ENCODE assay signal across 22 cellular contexts in the genomic region with DNA sequence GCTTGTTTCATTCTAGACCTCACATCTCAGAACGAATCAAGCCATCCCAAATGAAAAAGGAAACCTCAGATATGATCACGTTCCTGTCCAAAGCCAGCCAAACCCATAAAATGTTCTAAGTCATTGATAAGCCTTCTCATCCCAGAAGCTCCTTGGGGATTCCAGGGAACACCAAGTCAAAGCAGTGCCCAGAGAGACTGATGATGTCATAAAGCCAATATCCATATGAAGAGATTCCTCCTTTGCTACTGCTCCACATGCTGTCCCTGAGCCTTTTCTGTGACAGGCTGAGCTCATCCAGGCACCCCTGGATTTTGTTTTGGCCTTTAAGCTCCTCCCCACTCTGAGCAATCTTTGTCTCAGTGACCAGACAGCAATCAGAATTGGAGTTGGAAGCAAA.
"Had no signal": no experiment of that assay in that cellular context is flagged by ENCODE, and none has a peak within 500 bp of the region (broad histone marks: within the 10 kb centered on the region; RNA-seq: fewer than 3 reads in every experiment).

No MANE protein-coding gene starts in this region.

- H3K4me3 ChIP-seq: breast epithelium, MG63 had no signal

- H3K27ac Mint-ChIP-seq: activated CD4-positive, alpha-beta T cell treated with anti-CD3 and anti-CD28 coated beads for 36 hours; activated CD8-positive, alpha-beta T cell treated with anti-CD3 and anti-CD28 coated beads for 36 hours; activated naive CD4-positive, alpha-beta T cell treated with anti-CD3 and anti-CD28 coated beads, Interleukin-2, amount 50 U/mL, for 24 hours had no signal

- DNase-seq: activated CD4-positive, alpha-beta T cell treated with anti-CD3 and anti-CD28 coated beads for 36 hours; activated CD8-positive, alpha-beta memory T cell treated with anti-CD3 and anti-CD28 coated beads, Interleukin-2, amount 50 U/mL, for 48 hours; activated CD8-positive, alpha-beta T cell treated with anti-CD3 and anti-CD28 coated beads for 36 hours; activated effector memory CD4-positive, alpha-beta T cell treated with Interleukin-2 at 50 U/mL for 16 hours; activated naive CD4-positive, alpha-beta T cell; activated T-cell treated with anti-CD3 and anti-CD28 coated beads, Interleukin-2, amount 50 U/mL, for 1 hour; aorta; caudate nucleus; MG63; MV-4-11; NCI-H1092 treated with DMSO at 0.1 percent for 48 hours; NCI-H1417 treated with DMSO at 0.1 percent for 48 hours; NCI-H2029; NCI-H2107; NCI-H510A; NCI-H526 treated with DMSO at 0.1 percent for 48 hours; PC-3; SIG-M5; T-helper 1 cell had no signal

- H3K36me3 ChIP-seq: breast epithelium, MG63 had no signal

- ATAC-seq: activated CD4-positive, alpha-beta T cell treated with anti-CD3 and anti-CD28 coated beads for 36 hours; activated CD8-positive, alpha-beta T cell treated with anti-CD3 and anti-CD28 coated beads for 36 hours; PC-3 had no signal

- H3K4me3 Mint-ChIP-seq: activated CD4-positive, alpha-beta T cell treated with anti-CD3 and anti-CD28 coated beads for 36 hours; activated CD8-positive, alpha-beta T cell treated with anti-CD3 and anti-CD28 coated beads for 36 hours; activated naive CD4-positive, alpha-beta T cell treated with anti-CD3 and anti-CD28 coated beads, Interleukin-2, amount 50 U/mL, for 24 hours had no signal

- H3K9ac ChIP-seq: KMS-11 had no signal

- H3K9me3 ChIP-seq: breast epithelium, MG63 had no signal

- H3K4me2 ChIP-seq: KMS-11 had no signal

- H3K4me1 ChIP-seq: breast epithelium had no signal

- H3K27me3 ChIP-seq: breast epithelium, MG63 had no signal

- H3K27ac ChIP-seq: KMS-11 had no signal

- H3K9me3 Mint-ChIP-seq: activated CD8-positive, alpha-beta T cell treated with anti-CD3 and anti-CD28 coated beads for 36 hours; activated naive CD4-positive, alpha-beta T cell treated with anti-CD3 and anti-CD28 coated beads, Interleukin-2, amount 50 U/mL, for 24 hours had no signal

- H3K4me1 Mint-ChIP-seq: activated CD4-positive, alpha-beta T cell treated with anti-CD3 and anti-CD28 coated beads for 36 hours; activated naive CD4-positive, alpha-beta T cell treated with anti-CD3 and anti-CD28 coated beads, Interleukin-2, amount 50 U/mL, for 24 hours had no signal

- H3K36me3 Mint-ChIP-seq: activated naive CD4-positive, alpha-beta T cell treated with anti-CD3 and anti-CD28 coated beads, Interleukin-2, amount 50 U/mL, for 24 hours had no signal
